ENCODE assay signal across 1 cellular context in the genomic region with DNA sequence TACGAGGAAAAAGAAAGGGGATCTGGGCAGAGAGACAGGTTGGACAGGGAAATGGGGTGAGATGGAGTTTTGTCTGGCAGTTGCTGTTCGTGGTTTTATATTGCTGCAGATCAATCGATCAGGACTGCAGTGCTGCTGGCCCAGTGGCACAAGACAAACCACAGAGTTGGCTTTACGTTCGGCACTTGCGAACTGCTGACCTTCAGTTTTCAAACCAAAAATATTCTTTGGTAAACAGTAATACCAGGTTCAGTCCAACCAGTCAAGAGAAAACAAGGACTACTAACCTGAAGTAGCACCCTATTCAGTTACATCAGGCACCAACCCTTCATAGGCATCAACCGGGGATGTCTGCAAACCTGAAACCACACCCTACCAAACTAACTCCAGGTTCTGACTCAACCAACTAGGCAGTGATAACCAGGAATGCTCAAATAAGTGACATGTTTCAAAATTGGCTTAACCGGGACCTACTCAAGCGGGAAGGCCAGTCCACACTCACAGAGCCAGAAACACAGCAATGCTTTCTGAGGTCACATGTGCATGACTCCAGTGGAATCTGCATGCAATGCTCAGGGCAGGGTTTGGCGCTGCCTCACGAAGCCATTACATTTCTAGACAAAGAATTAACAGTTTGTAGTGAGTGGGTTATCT.
TF ChIP-seq lines count a peak whose summit lies in the region.

No MANE protein-coding gene starts in this region.

TF ChIP-seq in IMR-90, 13 proteins besides CTCF, POLR2A, EP300 and RAD21 (continued from another document):
- TF ChIP-seq, protein P1, sequence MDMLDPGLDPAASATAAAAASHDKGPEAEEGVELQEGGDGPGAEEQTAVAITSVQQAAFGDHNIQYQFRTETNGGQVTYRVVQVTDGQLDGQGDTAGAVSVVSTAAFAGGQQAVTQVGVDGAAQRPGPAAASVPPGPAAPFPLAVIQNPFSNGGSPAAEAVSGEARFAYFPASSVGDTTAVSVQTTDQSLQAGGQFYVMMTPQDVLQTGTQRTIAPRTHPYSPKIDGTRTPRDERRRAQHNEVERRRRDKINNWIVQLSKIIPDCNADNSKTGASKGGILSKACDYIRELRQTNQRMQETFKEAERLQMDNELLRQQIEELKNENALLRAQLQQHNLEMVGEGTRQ (IDR thresholded peaks at IDR 0.05; ENCODE audit: low read depth, low read length): peak; percentile 74
- TF ChIP-seq BHLHE40 (IDR thresholded peaks at IDR 0.05; ENCODE audit: low read depth, low read length) (peak; percentile 41; the same call in 1 of the 2 replicates), CEBPB (IDR thresholded peaks at IDR 0.05; ENCODE audit: low read depth, low read length) (no peak), NFE2L2 (IDR thresholded peaks at IDR 0.05; ENCODE audit: low read depth, low read length) (peak; percentile 20; the same call in 1 of the 2 replicates), MXI1 (IDR thresholded peaks at IDR 0.05; ENCODE audit: borderline replicate concordance, low read depth, low read length) (no peak), MAFK (IDR thresholded peaks at IDR 0.05; ENCODE audit: low read depth, low read length) (no peak)
